Comparison of ENCODE assay signal across 2 cellular contexts in genomic region chr21:27722095-27722494, GRCh38.
TF ChIP-seq lines count a peak whose summit lies in the region.

No MANE protein-coding gene starts in this region.

TF ChIP-seq in IMR-90, 13 proteins besides CTCF, POLR2A, EP300 and RAD21:
- TF ChIP-seq MXI1 (IDR thresholded peaks at IDR 0.05; ENCODE audit: borderline replicate concordance, low read depth, low read length) (no peak), FOS (IDR thresholded peaks at IDR 0.05; ENCODE audit: low read depth, low read length) (no peak), SMC3 (IDR thresholded peaks at IDR 0.05; ENCODE audit: low read depth, low read length) (no peak), ELK1 (IDR thresholded peaks at IDR 0.05; ENCODE audit: borderline replicate concordance, low read depth, low read length) (no peak), MAZ (IDR thresholded peaks at IDR 0.05; ENCODE audit: borderline replicate concordance, low read depth, low read length) (no peak), CEBPB (IDR thresholded peaks at IDR 0.05; ENCODE audit: low read depth, low read length) (no peak), NFE2L2 (IDR thresholded peaks at IDR 0.05; ENCODE audit: low read depth, low read length) (no peak), USF2 (IDR thresholded peaks at IDR 0.05; ENCODE audit: low read depth, low read length) (no peak), RFX5 (IDR thresholded peaks at IDR 0.05; ENCODE audit: low read depth, low read length) (no peak), BHLHE40 (IDR thresholded peaks at IDR 0.05; ENCODE audit: low read depth, low read length) (no peak), CHD1 (IDR thresholded peaks at IDR 0.05; ENCODE audit: low read depth, low read length) (no peak), MAFK (IDR thresholded peaks at IDR 0.05; ENCODE audit: low read depth, low read length) (no peak)

TF ChIP-seq in H1, 55 proteins besides CTCF, POLR2A, EP300 and RAD21:
- no peak for TF ChIP-seq EZH2 (IDR thresholded peaks at IDR 0.05; ENCODE audit: low read depth, low read length, severe bottlenecking)
- no peak for TF ChIP-seq JUN (IDR thresholded peaks at IDR 0.05; ENCODE audit: low read depth, low read length)
- no peak for TF ChIP-seq CHD1 (IDR thresholded peaks at IDR 0.05; ENCODE audit: low read depth, low read length)
- TF ChIP-seq TAF1 (IDR thresholded peaks at IDR 0.05; ENCODE audit: low read depth, low read length), result no peak
- no peak for TF ChIP-seq TEAD4 (IDR thresholded peaks at IDR 0.05; ENCODE audit: low read depth, low read length)
- TF ChIP-seq CHD7 (IDR thresholded peaks at IDR 0.05; ENCODE audit: insufficient replicate concordance, low read length), result no peak
- TF ChIP-seq SIN3A (conservative IDR thresholded peaks at IDR 0.05 in 1 of 2, IDR thresholded peaks at IDR 0.05 in 1 of 2; ENCODE audit: low read depth in 1 of 2, low read length in 2 of 2), result no peak
- TF ChIP-seq CREB1 (IDR thresholded peaks at IDR 0.05), result no peak
- TF ChIP-seq SP1 (IDR thresholded peaks at IDR 0.05; ENCODE audit: low read depth, low read length), result no peak
- no peak for TF ChIP-seq RNF2 (IDR thresholded peaks at IDR 0.05; ENCODE audit: borderline replicate concordance, low read depth, low read length, missing control alignments, poor library complexity, severe bottlenecking)
- no peak for TF ChIP-seq SAP30 (IDR thresholded peaks at IDR 0.05; ENCODE audit: insufficient read depth, insufficient replicate concordance, low read length)
- no peak for TF ChIP-seq BACH1 (IDR thresholded peaks at IDR 0.05; ENCODE audit: low read length)
- TF ChIP-seq GABPA (IDR thresholded peaks at IDR 0.05; ENCODE audit: borderline replicate concordance, insufficient read depth, low read length), result no peak
- TF ChIP-seq TBP (IDR thresholded peaks at IDR 0.05; ENCODE audit: low read depth, low read length), result no peak
- no peak for TF ChIP-seq RBBP5 (IDR thresholded peaks at IDR 0.05; ENCODE audit: borderline replicate concordance, low read depth, low read length)
- TF ChIP-seq BRCA1 (IDR thresholded peaks at IDR 0.05; ENCODE audit: low read depth, low read length), result no peak
- no peak for TF ChIP-seq E2F6 (IDR thresholded peaks at IDR 0.05)
